Comparison of ENCODE assay signal across 15 cellular contexts in genomic region chr3:23735575-23736326, GRCh38.
A peak's percentile ranks its signal among the peaks of the same experiment; 100 is the strongest.
DNase-seq lines count a peak whose midpoint lies in the region; ATAC-seq and TF ChIP-seq lines count a peak whose summit lies in the region.
"Had no signal": no experiment of that assay in that cellular context is flagged by ENCODE, and none has a peak within 500 bp of the region (broad histone marks: within the 10 kb centered on the region; RNA-seq: fewer than 3 reads in every experiment).

No MANE protein-coding gene starts in this region.

- no peak for ATAC-seq in GM21737 (IDR thresholded peaks at IDR 0.05; ENCODE audit: unreplicated experiment)
- ATAC-seq in GM21723 (IDR thresholded peaks at IDR 0.05; ENCODE audit: unreplicated experiment): no peak
- ATAC-seq in GM21526 (IDR thresholded peaks at IDR 0.05; ENCODE audit: low FRiP score, unreplicated experiment): no peak
- ATAC-seq: gastroesophageal sphincter, left lung had no signal

- no peak overlapping the region for H3K27ac Mint-ChIP-seq in type B pancreatic cell

- H3K4me3 ChIP-seq in fibroblast of villous mesenchyme (ENCODE audit: low read depth, low read length): no peak overlapping the region
- H3K4me3 ChIP-seq: gastroesophageal sphincter, left lung had no signal

- peaks cover 32% of the 10 kb centered on the region for H3K4me1 Mint-ChIP-seq in type B pancreatic cell (ENCODE audit: unreplicated experiment)

- peaks cover 4% of the 10 kb centered on the region for H3K27me3 Mint-ChIP-seq in type B pancreatic cell

- TF ChIP-seq CTCF in fibroblast of villous mesenchyme (IDR thresholded peaks at IDR 0.05; ENCODE audit: insufficient read depth, low read depth, low read length) (no peak), type B pancreatic cell (conservative IDR thresholded peaks at IDR 0.05) (no peak)

- no peak overlapping the region for H3K4me3 Mint-ChIP-seq in type B pancreatic cell

- peak; percentile 32 for DNase-seq in NCI-H748 (lab: John Stamatoyannopoulos, UW; ENCODE audit: unreplicated experiment)
- no peak for DNase-seq in NCI-H748 treated with DMSO at 0.1 percent for 48 hours (lab: John Stamatoyannopoulos, UW)
- peak; percentile 30 for DNase-seq in RPMI7951 (ENCODE audit: low read depth)
- DNase-seq in fibroblast of villous mesenchyme (ENCODE audit: low read depth): peak; percentile 81
- DNase-seq in type B pancreatic cell (ENCODE audit: extremely low spot score, unreplicated experiment): peak; percentile 53
- DNase-seq: activated CD4-positive, alpha-beta T cell treated with anti-CD3 and anti-CD28 coated beads for 4 hours; activated gamma-delta T cell; EL; left lung; NCI-H1930; stimulated activated CD4-positive, alpha-beta T cell treated with anti-CD3 and anti-CD28 coated beads, Interleukin-4, amount 100 ng/mL, for 24 hours had no signal

- no peaks in the 10 kb centered on the region for H3K9me3 Mint-ChIP-seq in type B pancreatic cell

- no peaks in the 10 kb centered on the region for H3K36me3 Mint-ChIP-seq in type B pancreatic cell
